Comparison of ENCODE assay signal across 8 cellular contexts in the genomic region with DNA sequence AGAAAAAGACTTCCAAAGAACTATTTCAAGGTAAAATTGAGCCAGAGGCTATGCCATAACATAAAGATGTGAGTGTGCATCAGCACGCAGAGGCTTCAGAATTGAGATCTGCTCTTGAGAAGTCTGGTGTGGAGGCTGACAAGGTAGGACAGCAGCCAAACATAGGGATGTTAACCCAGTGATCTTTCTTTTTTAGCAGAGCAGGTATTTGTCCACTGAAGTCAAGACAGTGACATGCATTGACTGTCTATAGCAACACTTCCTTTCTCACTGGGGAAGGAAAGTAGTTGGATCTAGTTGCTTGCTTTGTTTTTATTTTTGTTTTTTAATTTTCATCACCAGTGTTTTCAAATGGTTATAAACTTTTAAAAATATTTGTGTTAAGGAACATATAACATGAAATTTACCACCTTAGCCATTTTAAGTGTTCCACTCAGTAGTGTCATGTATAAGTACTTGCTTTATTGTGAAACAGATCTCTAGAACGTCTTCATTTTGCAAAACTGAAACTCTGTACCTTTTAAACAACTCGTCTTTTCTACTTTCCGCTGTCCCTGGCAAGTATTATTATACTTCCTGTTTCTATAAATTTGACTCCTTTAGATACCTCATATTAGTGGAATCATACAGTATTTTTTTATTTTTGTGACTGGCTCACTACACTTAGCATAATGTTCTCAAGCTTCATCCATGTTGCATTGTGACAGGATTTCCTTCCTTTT. TPM values are rescaled to one million over a fixed set of nuclear protein-coding genes. Genes with fewer than 3 reads are reported as not detected.
DNase-seq lines count a peak whose midpoint lies in the region; ATAC-seq and TF ChIP-seq lines count a peak whose summit lies in the region.
"Not testable (repeated sequence)": the region's sequence is repeated elsewhere in the genome, so short reads cannot be mapped to it uniquely, and the experiment has no call there.

No MANE protein-coding gene starts in this region.

- peak overlapping the region; percentile 81 for H3K27ac Mint-ChIP-seq in T-helper 2 cell treated with Interferon-gamma antibody and Interleukin-4, amounts not matched to agents 5 μg/mL and 100 μg/mL, for 36 hours
- H3K27ac Mint-ChIP-seq in activated naive CD8-positive, alpha-beta T cell treated with anti-CD3 and anti-CD28 coated beads, Interleukin-2, amount 10 ng/mL, durations not matched to agents 7 days and 5 days, result peak overlapping the region; percentile 53
- H3K27ac Mint-ChIP-seq in stimulated activated memory B cell treated with anti-CD40 and anti-IgM and Interleukin-4, amounts not matched to agents 10 μg/mL and 1 μg/mL and 100 μg/mL, for 72 hours, result peak overlapping the region; percentile 71

- H3K36me3 Mint-ChIP-seq in T-helper 2 cell treated with Interferon-gamma antibody and Interleukin-4, amounts not matched to agents 5 μg/mL and 100 μg/mL, for 36 hours (ENCODE audit: low read depth), result peaks cover 47% of the 10 kb centered on the region
- peaks cover 44% of the 10 kb centered on the region for H3K36me3 Mint-ChIP-seq in activated naive CD8-positive, alpha-beta T cell treated with anti-CD3 and anti-CD28 coated beads, Interleukin-2, amount 10 ng/mL, durations not matched to agents 7 days and 5 days
- peaks cover 46% of the 10 kb centered on the region for H3K36me3 Mint-ChIP-seq in stimulated activated memory B cell treated with anti-CD40 and anti-IgM and Interleukin-4, amounts not matched to agents 10 μg/mL and 1 μg/mL and 100 μg/mL, for 72 hours

- ATAC-seq in GM18505 (IDR thresholded peaks at IDR 0.05; ENCODE audit: unreplicated experiment) (peak; percentile 80), GM19395 (IDR thresholded peaks at IDR 0.05; ENCODE audit: unreplicated experiment) (peak; percentile 87), GM21825 (IDR thresholded peaks at IDR 0.05; ENCODE audit: unreplicated experiment) (peak; percentile 87), HG03064 (IDR thresholded peaks at IDR 0.05; ENCODE audit: low read depth, unreplicated experiment) (peak; percentile 84), HG03565 (IDR thresholded peaks at IDR 0.05; ENCODE audit: unreplicated experiment) (peak; percentile 58)
- ATAC-seq in activated naive CD8-positive, alpha-beta T cell treated with anti-CD3 and anti-CD28 coated beads, Interleukin-2, amount 10 ng/mL, durations not matched to agents 7 days and 5 days (ENCODE audit: low read depth), result peak; percentile 42
- peak; percentile 55 for ATAC-seq in stimulated activated memory B cell treated with anti-CD40 and anti-IgM and Interleukin-4, amounts not matched to agents 10 μg/mL and 1 μg/mL and 100 μg/mL, for 72 hours

- POLR2A ChIA-PET in activated naive CD8-positive, alpha-beta T cell treated with anti-CD3 and anti-CD28 coated beads, Interleukin-2, amount 10 ng/mL, durations not matched to agents 7 days and 5 days (lab: Charles Lee), result not testable (repeated sequence)

- not testable (repeated sequence) for H3K9me3 Mint-ChIP-seq in T-helper 2 cell treated with Interferon-gamma antibody and Interleukin-4, amounts not matched to agents 5 μg/mL and 100 μg/mL, for 36 hours; activated naive CD8-positive, alpha-beta T cell treated with anti-CD3 and anti-CD28 coated beads, Interleukin-2, amount 10 ng/mL, durations not matched to agents 7 days and 5 days; stimulated activated memory B cell treated with anti-CD40 and anti-IgM and Interleukin-4, amounts not matched to agents 10 μg/mL and 1 μg/mL and 100 μg/mL, for 72 hours

- not testable (repeated sequence) for TF ChIP-seq POLR2A in GM18505 (IDR thresholded peaks at IDR 0.05; ENCODE audit: borderline replicate concordance, extremely low read depth, insufficient read depth, insufficient read length)

- not testable (repeated sequence) for H3K27me3 Mint-ChIP-seq in T-helper 2 cell treated with Interferon-gamma antibody and Interleukin-4, amounts not matched to agents 5 μg/mL and 100 μg/mL, for 36 hours (ENCODE audit: low read depth); activated naive CD8-positive, alpha-beta T cell treated with anti-CD3 and anti-CD28 coated beads, Interleukin-2, amount 10 ng/mL, durations not matched to agents 7 days and 5 days; stimulated activated memory B cell treated with anti-CD40 and anti-IgM and Interleukin-4, amounts not matched to agents 10 μg/mL and 1 μg/mL and 100 μg/mL, for 72 hours

- peaks cover 43% of the 10 kb centered on the region for H3K4me1 Mint-ChIP-seq in T-helper 2 cell treated with Interferon-gamma antibody and Interleukin-4, amounts not matched to agents 5 μg/mL and 100 μg/mL, for 36 hours (ENCODE audit: low read depth)
- peaks cover 27% of the 10 kb centered on the region for H3K4me1 Mint-ChIP-seq in activated naive CD8-positive, alpha-beta T cell treated with anti-CD3 and anti-CD28 coated beads, Interleukin-2, amount 10 ng/mL, durations not matched to agents 7 days and 5 days
- H3K4me1 Mint-ChIP-seq in stimulated activated memory B cell treated with anti-CD40 and anti-IgM and Interleukin-4, amounts not matched to agents 10 μg/mL and 1 μg/mL and 100 μg/mL, for 72 hours, result peaks cover 42% of the 10 kb centered on the region

- DNase-seq in T-helper 2 cell treated with Interferon-gamma antibody and Interleukin-4, amounts not matched to agents 5 μg/mL and 100 μg/mL, for 36 hours (ENCODE audit: low spot score); activated naive CD8-positive, alpha-beta T cell treated with anti-CD3 and anti-CD28 coated beads, Interleukin-2, amount 10 ng/mL, durations not matched to agents 7 days and 5 days: not testable (repeated sequence)

- peak overlapping the region; percentile 56 for H3K4me3 Mint-ChIP-seq in T-helper 2 cell treated with Interferon-gamma antibody and Interleukin-4, amounts not matched to agents 5 μg/mL and 100 μg/mL, for 36 hours
- peak overlapping the region; percentile 28 for H3K4me3 Mint-ChIP-seq in activated naive CD8-positive, alpha-beta T cell treated with anti-CD3 and anti-CD28 coated beads, Interleukin-2, amount 10 ng/mL, durations not matched to agents 7 days and 5 days
- not testable (repeated sequence) for H3K4me3 Mint-ChIP-seq in stimulated activated memory B cell treated with anti-CD40 and anti-IgM and Interleukin-4, amounts not matched to agents 10 μg/mL and 1 μg/mL and 100 μg/mL, for 72 hours

RNA-seq across cellular contexts. Expression of a gene that starts 40.7 kb away (rescaled TPM):
- total RNA-seq in activated naive CD8-positive, alpha-beta T cell treated with anti-CD3 and anti-CD28 coated beads, Interleukin-2, amount 10 ng/mL, durations not matched to agents 7 days and 5 days, result 10 to 100 TPM; 42.3 to 47.4 TPM
